In the genomic region with DNA sequence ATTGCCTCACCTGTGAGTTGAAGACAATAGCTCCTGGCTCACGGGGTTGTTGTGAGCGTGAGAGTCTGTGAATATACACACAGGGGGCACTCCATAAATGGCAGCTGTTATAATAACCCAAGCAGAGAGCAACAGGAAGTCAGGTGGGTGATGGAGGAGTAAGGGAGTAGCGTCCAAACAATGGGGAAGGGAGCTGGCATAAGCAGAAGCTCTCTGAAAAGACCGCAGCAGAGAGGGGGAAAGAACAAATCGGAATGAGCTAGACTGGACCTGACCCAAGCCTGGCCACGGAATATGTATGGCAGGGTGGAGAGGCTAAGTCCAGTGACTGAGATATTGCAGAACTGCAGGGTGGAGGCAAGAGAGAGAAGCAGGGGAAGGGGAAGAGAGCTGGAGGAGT, we compare ENCODE assay signal across 1 cellular context.
A peak's percentile ranks its signal among the peaks of the same experiment; 100 is the strongest.
TF ChIP-seq lines count a peak whose summit lies in the region.

No MANE protein-coding gene starts in this region.

TF ChIP-seq in HepG2, 621 proteins besides CTCF, POLR2A, EP300 and RAD21:
- TF ChIP-seq ZFP82 (CRISPR knock-in tag; IDR thresholded peaks at IDR 0.05; ENCODE audit: borderline replicate concordance) (no peak), ZKSCAN1 (IDR thresholded peaks at IDR 0.05; ENCODE audit: low read length) (no peak), ZNF430 (CRISPR knock-in tag; IDR thresholded peaks at IDR 0.05) (peak; percentile 11; the same call in 1 of the 2 replicates), AKAP8 (CRISPR knock-in tag; IDR thresholded peaks at IDR 0.05) (0 out of 2 replicates have a peak, but pooled peaks have one; percentile 40), SOX5 (CRISPR knock-in tag; IDR thresholded peaks at IDR 0.05; ENCODE audit: borderline replicate concordance) (peak; percentile 15; the same call in 1 of the 2 replicates), NONO (IDR thresholded peaks at IDR 0.05) (no peak), NONO (CRISPR knock-in tag; conservative IDR thresholded peaks at IDR 0.05) (0 out of 2 replicates have a peak, but pooled peaks have one; percentile 29), TAF1 (CRISPR knock-in tag; IDR thresholded peaks at IDR 0.05) (peak; percentile 16; the same call in 1 of the 2 replicates), ZNF350 (CRISPR knock-in tag; IDR thresholded peaks at IDR 0.05; ENCODE audit: borderline replicate concordance, low read depth) (no peak), ZNF253 (CRISPR knock-in tag; IDR thresholded peaks at IDR 0.05; ENCODE audit: borderline replicate concordance) (no peak), ZSCAN25 (CRISPR knock-in tag; IDR thresholded peaks at IDR 0.05) (peak; percentile 79), ZNF17 (CRISPR knock-in tag; IDR thresholded peaks at IDR 0.05) (no peak)
